ENCODE assay signal across 20 cellular contexts in the genomic region with DNA sequence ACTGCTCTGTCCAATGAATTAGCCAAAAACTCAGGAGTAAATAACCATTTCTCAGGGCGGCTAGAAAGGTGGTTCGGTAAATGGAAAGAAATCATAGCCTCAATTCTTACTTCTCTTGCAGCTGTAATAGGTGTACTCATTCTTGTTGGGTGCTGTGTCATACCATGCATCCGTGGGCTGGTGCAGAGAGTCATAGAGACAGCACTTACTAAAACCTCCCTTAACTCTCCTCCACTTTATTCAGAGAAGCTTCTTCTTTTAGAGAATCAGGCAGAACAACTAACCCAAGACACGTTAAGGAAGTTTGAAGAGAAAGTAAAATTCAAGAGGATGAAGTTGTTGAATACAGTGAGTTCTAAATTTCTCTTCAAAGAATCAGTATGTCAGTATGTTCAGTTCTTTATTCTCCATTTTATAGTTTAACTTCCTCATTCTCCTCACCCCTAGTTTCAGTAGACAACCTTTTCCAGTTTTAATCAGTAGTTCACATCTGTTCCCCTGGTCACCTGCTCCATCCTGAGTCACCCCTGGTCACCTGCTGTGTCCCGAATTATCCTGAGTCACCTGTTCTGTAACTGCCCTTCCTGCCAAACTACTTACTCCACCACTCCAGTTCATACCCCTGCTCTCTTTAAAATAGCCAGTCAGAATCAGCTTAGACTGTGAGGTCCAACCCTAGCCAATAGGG.
DNase-seq lines count a peak whose midpoint lies in the region; ATAC-seq, FAIRE-seq and TF ChIP-seq lines count a peak whose summit lies in the region.
"Had no signal": no experiment of that assay in that cellular context is flagged by ENCODE, and none has a peak within 500 bp of the region (broad histone marks: within the 10 kb centered on the region; RNA-seq: fewer than 3 reads in every experiment).

No MANE protein-coding gene starts in this region.

- no peaks in the 10 kb centered on the region for H3K79me2 ChIP-seq in hepatocyte

- TF ChIP-seq POLR2A in H54 (IDR thresholded peaks at IDR 0.05; ENCODE audit: low read depth, low read length), result no peak

- peak overlapping the region; percentile 81 for H3K27ac ChIP-seq in hepatocyte
- H3K27ac ChIP-seq: A549, BLaER1, KMS-11 had no signal

- no peak overlapping the region for H3K4me2 ChIP-seq in hepatocyte
- H3K4me2 ChIP-seq: A549, BLaER1, KMS-11 had no signal

- DNase-seq in CD1c-positive myeloid dendritic cell (ENCODE audit: extremely low spot score), result peak; percentile 14
- DNase-seq in OCI-M1 (lab: John Stamatoyannopoulos, UW), result peak; percentile 20
- peak; percentile 34 for DNase-seq in hepatocyte (ENCODE audit: low spot score)
- DNase-seq in activated gamma-delta T cell treated with Interleukin-2 at 50 U/mL for 16 hours, result no peak
- no peak for DNase-seq in superior temporal gyrus (ENCODE audit: extremely low spot score)
- DNase-seq in H54 (ENCODE audit: insufficient read length, low spot score), result no peak
- DNase-seq: Calu3; CD8-positive, alpha-beta T cell; DMS53; HCEC 1CT; NCI-H1092 treated with DMSO at 0.1 percent for 48 hours; NCI-H146; NCI-H2081 treated with DMSO at 0.1 percent for 48 hours; Right ventricle myocardium superior; SW 1271 had no signal

- H3K4me1 ChIP-seq in hepatocyte (ENCODE audit: insufficient read depth), result no peaks in the 10 kb centered on the region
- H3K4me1 ChIP-seq: A549, BLaER1 had no signal

- 77% methylated on average over 5 of the region's 5 CpGs for WGBS in hepatocyte (ENCODE audit: low lambda C conversion rate, missing lambda C conversion rate)

- ATAC-seq in HG02852 (IDR thresholded peaks at IDR 0.05; ENCODE audit: unreplicated experiment) (peak; percentile 57), esophagus mucosa (no peak)
- ATAC-seq: A549; CD8-positive, alpha-beta T cell had no signal

- no peaks in the 10 kb centered on the region for H3K27me3 ChIP-seq in hepatocyte
- H3K27me3 ChIP-seq: BLaER1 had no signal

- H3K4me3 ChIP-seq in hepatocyte, result no peak overlapping the region
- H3K4me3 ChIP-seq: A549, BLaER1 had no signal

- H3K9me3 ChIP-seq in hepatocyte (ENCODE audit: low read depth), result no peaks in the 10 kb centered on the region

- TF ChIP-seq CTCF in hepatocyte (IDR thresholded peaks at IDR 0.05; ENCODE audit: poor library complexity), result no peak

- no peaks in the 10 kb centered on the region for H4K20me1 ChIP-seq in hepatocyte (ENCODE audit: insufficient read depth, poor library complexity, severe bottlenecking)
- H4K20me1 ChIP-seq: BLaER1 had no signal

- no peaks in the 10 kb centered on the region for H3K9me2 ChIP-seq in hepatocyte (replicated peaks; ENCODE audit: insufficient read depth)

- no peak for FAIRE-seq in H54 (lab: Jason Lieb, UNC)
- FAIRE-seq: A549 had no signal

- H3K36me3 ChIP-seq in hepatocyte (replicated peaks; ENCODE audit: insufficient read depth, low read depth), result no peaks in the 10 kb centered on the region
- H3K36me3 ChIP-seq: BLaER1 had no signal

- H2AFZ ChIP-seq in hepatocyte, result no peak overlapping the region

Comparison
In these comparisons a context has a peak if more than half of its experiments do, and no peak if none do; other contexts are left out.
1. DNase-seq: peak in CD1c-positive myeloid dendritic cell (single experiment), OCI-M1 (single experiment) and hepatocyte (single experiment); none in activated gamma-delta T cell treated with Interleukin-2 at 50 U/mL for 16 hours (single experiment), superior temporal gyrus (single experiment) and H54 (single experiment).